Comparison of ENCODE assay signal across 13 cellular contexts in the genomic region with DNA sequence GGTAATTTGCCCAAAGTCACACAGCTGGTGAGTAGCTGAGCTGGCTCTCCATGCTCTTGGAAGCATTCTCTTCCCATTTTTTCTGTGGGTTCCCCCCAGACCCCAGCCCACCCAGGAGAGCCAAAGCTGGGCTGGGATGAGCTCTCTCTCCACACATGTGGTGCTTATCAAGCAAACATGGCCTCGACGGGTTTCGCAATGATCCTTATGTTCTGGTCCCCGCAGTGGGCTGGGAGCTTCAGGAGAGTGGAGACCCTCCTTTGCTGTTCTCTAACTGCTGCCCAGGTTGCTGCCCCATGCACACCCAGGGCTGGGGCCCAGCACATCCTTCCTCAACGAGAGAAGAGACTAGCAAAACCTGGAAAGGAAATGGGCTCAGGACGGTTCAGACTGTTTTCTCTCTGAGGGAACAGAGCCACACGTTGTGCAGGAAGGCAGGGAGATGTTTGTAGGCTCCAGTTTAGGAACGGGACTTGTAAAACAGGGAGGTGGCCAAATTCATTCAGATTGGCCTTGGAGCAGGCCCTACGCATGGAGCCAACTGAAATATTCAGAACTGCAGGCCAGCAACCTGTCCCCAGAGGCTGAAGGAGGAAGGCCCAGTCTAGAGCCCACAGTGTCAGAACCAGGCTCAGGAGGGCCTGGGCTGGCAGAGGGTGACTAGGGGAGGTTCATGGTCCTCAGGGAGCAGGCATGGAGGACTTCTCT. TPM values are rescaled to one million over a fixed set of nuclear protein-coding genes. Genes with fewer than 3 reads are reported as not detected.
DNase-seq lines count a peak whose midpoint lies in the region; ATAC-seq and TF ChIP-seq lines count a peak whose summit lies in the region.
"Had no signal": no experiment of that assay in that cellular context is flagged by ENCODE, and none has a peak within 500 bp of the region (broad histone marks: within the 10 kb centered on the region; RNA-seq: fewer than 3 reads in every experiment).

No MANE protein-coding gene starts in this region.

- H3K9me3 Mint-ChIP-seq in activated CD8-positive, alpha-beta memory T cell treated with anti-CD3 and anti-CD28 coated beads, Interleukin-2, amount 10 ng/mL, durations not matched to agents 7 days and 5 days (ENCODE audit: low read depth) = no peaks in the 10 kb centered on the region

- H3K79me1 ChIP-seq in trophoblast cell (ENCODE audit: low read length) = peaks cover 4% of the 10 kb centered on the region

- no peak overlapping the region for H3K4me2 ChIP-seq in trophoblast cell (ENCODE audit: low read length)

- H3K27ac ChIP-seq in gastroesophageal sphincter (peak overlapping the region in 3 of 4 donors; percentile 52 to 73 (median 56)), trophoblast cell (ENCODE audit: low read depth, low read length) (no peak overlapping the region), transverse colon (peak overlapping the region; percentile 14 to 42 (median 31))
- H3K27ac ChIP-seq: VCaP had no signal

- H3K36me3 ChIP-seq in gastroesophageal sphincter (no peaks in the 10 kb centered on the region), trophoblast cell (ENCODE audit: control insufficient read depth in 1 of 2, insufficient read depth in 2 of 2, low read length in 2 of 2) (no peaks in the 10 kb centered on the region), transverse colon (no peaks in the 10 kb centered on the region)

- WGBS in gastroesophageal sphincter (ENCODE audit: low coverage in 1 of 2), 2 donors = 56% methylated on average over 6 of the region's 9 CpGs; no CpG with 5 or more reads in 1 of the 2 donors
- WGBS in trophoblast cell (ENCODE audit: extremely low coverage, insufficient coverage, insufficient read length) = no CpG with 5 or more reads among the region's 9 CpGs
- WGBS in transverse colon (ENCODE audit: low coverage in 1 of 2), 2 donors = 40 to 67% methylated on average over 3 to 9 of the region's 9 CpGs

- peak overlapping the region; percentile 38 for H4K91ac ChIP-seq in trophoblast cell (ENCODE audit: low read depth, low read length)

- no peak overlapping the region for H3K18ac ChIP-seq in trophoblast cell (ENCODE audit: low read length)

- in situ Hi-C loops in transverse colon (cut with MboI; ENCODE audit: low pct_ligation_motif_present in 1 of 4, low pct_unique_long_range_greater_than_20kb in 1 of 4, low sequenced_read_pairs in 3 of 4) = no loop called here

- peak overlapping the region; percentile 9 for H2AK5ac ChIP-seq in trophoblast cell (ENCODE audit: low read length)

- H3K27ac Mint-ChIP-seq in activated CD8-positive, alpha-beta memory T cell treated with anti-CD3 and anti-CD28 coated beads, Interleukin-2, amount 10 ng/mL, durations not matched to agents 7 days and 5 days = peak overlapping the region; percentile 21

- no peak overlapping the region for H2BK12ac ChIP-seq in trophoblast cell (ENCODE audit: low read length)

- TF ChIP-seq POLR2A in gastroesophageal sphincter (IDR thresholded peaks at IDR 0.05) (no peak), transverse colon (IDR thresholded peaks at IDR 0.05) (no peak)

- no peak overlapping the region for H3K23ac ChIP-seq in trophoblast cell (ENCODE audit: low read length)

- H3K79me2 ChIP-seq in trophoblast cell (ENCODE audit: control insufficient read depth, insufficient read depth, low read length, poor library complexity) = no peaks in the 10 kb centered on the region

- no peak overlapping the region for H2AFZ ChIP-seq in trophoblast cell (ENCODE audit: insufficient read depth, low read length, poor library complexity)

- H3K27me3 Mint-ChIP-seq in activated CD8-positive, alpha-beta memory T cell treated with anti-CD3 and anti-CD28 coated beads, Interleukin-2, amount 10 ng/mL, durations not matched to agents 7 days and 5 days = no peaks in the 10 kb centered on the region

- H3K4me1 ChIP-seq in gastroesophageal sphincter = peaks cover 0 to 37% (median 17%) of the 10 kb centered on the region in 3 donors
- peaks cover 16 to 21% of the 10 kb centered on the region in 2 experiments for H3K4me1 ChIP-seq in trophoblast cell (ENCODE audit: control insufficient read depth in 1 of 2, insufficient read depth in 2 of 2, low read length in 2 of 2)
- H3K4me1 ChIP-seq in transverse colon = peaks cover 0 to 9% (median 5%) of the 10 kb centered on the region in 4 donors

- H3K27me3 ChIP-seq in gastroesophageal sphincter (no peaks in the 10 kb centered on the region), trophoblast cell (ENCODE audit: insufficient read depth, low read length) (no peaks in the 10 kb centered on the region), transverse colon (no peaks in the 10 kb centered on the region)

- TF ChIP-seq EP300 in gastroesophageal sphincter (IDR thresholded peaks at IDR 0.05) = no peak
- TF ChIP-seq EP300 in transverse colon (IDR thresholded peaks at IDR 0.05; ENCODE audit: low read depth) = no peak

- CTCF ChIA-PET in activated CD8-positive, alpha-beta memory T cell treated with anti-CD3 and anti-CD28 coated beads, Interleukin-2, amount 10 ng/mL, durations not matched to agents 7 days and 5 days (lab: Charles Lee) = interaction anchor here (1.7 kb wide), 1 partner anchor 10 kb away, joined by 4 read pairs; no protein-coding TSS in a partner anchor

- DNase-seq in activated CD8-positive, alpha-beta memory T cell treated with anti-CD3 and anti-CD28 coated beads, Interleukin-2, amount 10 ng/mL, durations not matched to agents 7 days and 5 days = no peak
- DNase-seq in activated CD8-positive, alpha-beta memory T cell treated with anti-CD3 and anti-CD28 coated beads, Interleukin-2, amount 50 U/mL, for 4 hours = no peak
- DNase-seq in trophoblast cell = no peak
- no peak for DNase-seq in transverse colon
- DNase-seq in medulla oblongata (ENCODE audit: extremely low spot score) = no peak
- DNase-seq in NCI-H510A (lab: John Stamatoyannopoulos, UW) = no peak
- no peak for DNase-seq in NCI-H345 treated with DMSO at 0.1 percent for 48 hours (lab: John Stamatoyannopoulos, UW; ENCODE audit: unreplicated experiment)
- DNase-seq: KG1; NCI-H1436; NCI-H446; stimulated activated CD4-positive, alpha-beta T cell treated with anti-CD3 and anti-CD28 coated beads, Interleukin-2, amount 100 ng/mL, for 24 hours had no signal

- intact Hi-C loops in transverse colon (cut with DNase I; ENCODE audit: low total_unique reads) = no loop called here

- H3K4ac ChIP-seq in trophoblast cell (ENCODE audit: low read depth, low read length) = no peak overlapping the region

- no peaks in the 10 kb centered on the region for H3K36me3 Mint-ChIP-seq in activated CD8-positive, alpha-beta memory T cell treated with anti-CD3 and anti-CD28 coated beads, Interleukin-2, amount 10 ng/mL, durations not matched to agents 7 days and 5 days

- H3K9me3 ChIP-seq in gastroesophageal sphincter (no peaks in the 10 kb centered on the region), trophoblast cell (ENCODE audit: insufficient read depth, low read depth, low read length) (no peaks in the 10 kb centered on the region), transverse colon (no peaks in the 10 kb centered on the region)

- no peak overlapping the region for H2BK5ac ChIP-seq in trophoblast cell (ENCODE audit: low read depth, low read length, poor library complexity)

- H3K4me3 Mint-ChIP-seq in activated CD8-positive, alpha-beta memory T cell treated with anti-CD3 and anti-CD28 coated beads, Interleukin-2, amount 10 ng/mL, durations not matched to agents 7 days and 5 days = no peak overlapping the region

- H4K8ac ChIP-seq in trophoblast cell (ENCODE audit: low read depth, low read length) = no peak overlapping the region

- no peak overlapping the region for H2BK120ac ChIP-seq in trophoblast cell (ENCODE audit: insufficient read depth, low read length, poor library complexity)

- TF ChIP-seq CTCF in gastroesophageal sphincter (IDR thresholded peaks at IDR 0.05) = no peak
- TF ChIP-seq CTCF in transverse colon (IDR thresholded peaks at IDR 0.05) = no peak

- H3K4me3 ChIP-seq in gastroesophageal sphincter = no peak overlapping the region
- H3K4me3 ChIP-seq in trophoblast cell (ENCODE audit: low read depth, low read length) = no peak overlapping the region
- no peak overlapping the region for H3K4me3 ChIP-seq in transverse colon

- H3K9ac ChIP-seq in trophoblast cell (ENCODE audit: low read length) = no peak overlapping the region

- no peak overlapping the region for H4K12ac ChIP-seq in trophoblast cell (ENCODE audit: low read depth, low read length)

- H3K14ac ChIP-seq in trophoblast cell (ENCODE audit: low read length) = no peak overlapping the region

- no peak for ATAC-seq in activated CD8-positive, alpha-beta memory T cell treated with anti-CD3 and anti-CD28 coated beads, Interleukin-2, amount 10 ng/mL, durations not matched to agents 7 days and 5 days
- ATAC-seq in gastroesophageal sphincter = peak; percentile 76

- peaks cover 7% of the 10 kb centered on the region for H3K4me1 Mint-ChIP-seq in activated CD8-positive, alpha-beta memory T cell treated with anti-CD3 and anti-CD28 coated beads, Interleukin-2, amount 10 ng/mL, durations not matched to agents 7 days and 5 days

RNA-seq across cellular contexts. Expression of a gene that starts 27.2 kb away (rescaled TPM):
- 100 to 1,000 TPM in 1 of 2 experiments, 10 to 100 TPM in 1; 77.6 to 143 TPM for total RNA-seq in activated CD8-positive, alpha-beta memory T cell treated with anti-CD3 and anti-CD28 coated beads, Interleukin-2, amount 10 ng/mL, durations not matched to agents 7 days and 5 days
- total RNA-seq in gastroesophageal sphincter (10 to 100 TPM; 29.6 to 50.8 (median 45.9) TPM), transverse colon (10 to 100 TPM in 3 of 4 donors, 1 to 10 TPM in 1; 9.7 to 63.1 (median 14.4) TPM)
- polyA plus RNA-seq in trophoblast cell (2013) = 10.4 and 10.7 TPM in 2 replicates
